In the genomic region with DNA sequence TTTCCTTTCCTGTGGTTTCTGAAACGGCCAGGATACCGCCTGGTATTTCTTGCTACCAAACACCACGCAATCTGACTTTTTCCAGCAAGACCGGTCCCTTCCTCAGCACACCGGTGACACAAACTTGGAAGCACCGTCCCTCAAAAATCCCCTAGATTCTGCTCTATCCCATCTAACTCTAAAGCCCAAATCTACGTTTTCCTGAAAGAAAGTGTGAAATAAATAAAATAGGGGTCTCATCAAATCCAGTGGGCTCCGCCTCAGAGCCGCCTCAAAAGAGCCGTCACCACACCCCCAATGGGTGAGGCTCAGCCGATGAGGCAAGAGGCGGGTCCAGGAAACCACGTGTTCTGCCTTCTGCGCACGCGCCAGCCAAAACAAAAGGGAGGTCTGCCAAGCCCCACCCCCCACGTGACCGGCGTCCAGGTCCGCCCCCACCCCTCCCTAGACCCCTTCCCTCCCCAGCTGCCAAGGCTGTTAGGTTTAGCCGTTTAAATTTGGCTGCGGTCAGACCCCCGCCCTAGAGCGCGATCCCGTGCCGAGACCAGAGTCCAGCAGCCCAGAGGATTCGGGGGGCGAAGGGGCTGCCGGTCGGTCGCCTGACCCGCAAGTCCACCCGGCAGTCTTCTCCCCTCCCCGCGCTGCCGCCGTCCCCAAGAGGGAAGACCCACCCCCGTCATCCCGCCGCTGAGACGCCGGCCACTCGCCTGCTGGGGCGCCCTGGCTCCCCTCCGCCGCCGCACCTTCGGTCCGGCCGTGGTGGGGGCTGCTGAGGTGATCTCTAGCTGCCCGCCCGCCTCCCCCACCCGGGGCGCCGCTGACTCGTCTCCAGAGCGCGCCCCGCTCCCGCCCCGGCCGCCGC, we compare ENCODE assay signal across 8 cellular contexts. TPM values are rescaled to one million over a fixed set of nuclear protein-coding genes. Genes with fewer than 3 reads are reported as not detected.
A peak's percentile ranks its signal among the peaks of the same experiment; 100 is the strongest.
DNase-seq lines count a peak whose midpoint lies in the region; ATAC-seq and TF ChIP-seq lines count a peak whose summit lies in the region.

No MANE protein-coding gene starts in this region.

- DNase-seq in NCI-H748 (lab: John Stamatoyannopoulos, UW; ENCODE audit: unreplicated experiment), result peak; percentile 96
- peak; percentile 96 to 97 for DNase-seq in activated CD4-positive, alpha-beta T cell treated with anti-CD3 and anti-CD28 coated beads, Interleukin-2, amount 50 U/mL, for 4 hours
- peak; percentile 97 for DNase-seq in left lung
- peak; percentile 96 for DNase-seq in stimulated activated CD4-positive, alpha-beta T cell treated with anti-CD3 and anti-CD28 coated beads, Interleukin-2, amount 100 ng/mL, for 4 hours (ENCODE audit: low read depth)

- peak overlapping the region; percentile 97 for H3K4me3 Mint-ChIP-seq in dendritic cell treated with granulocyte-macrophage colony-stimulating factor and Interleukin-4, amounts not matched to agents 40 ng/mL and 50 ng/mL, for 4 days

- no peaks in the 10 kb centered on the region for H3K36me3 ChIP-seq in left lung

- H3K4me1 Mint-ChIP-seq in dendritic cell treated with granulocyte-macrophage colony-stimulating factor and Interleukin-4, amounts not matched to agents 40 ng/mL and 50 ng/mL, for 4 days (ENCODE audit: low read depth), result peaks cover 19% of the 10 kb centered on the region

- peaks cover 7% of the 10 kb centered on the region for H3K27me3 Mint-ChIP-seq in dendritic cell treated with granulocyte-macrophage colony-stimulating factor and Interleukin-4, amounts not matched to agents 40 ng/mL and 50 ng/mL, for 4 days

- H3K9me3 ChIP-seq in left lung, result no peaks in the 10 kb centered on the region

- peak overlapping the region; percentile 99 for H3K27ac Mint-ChIP-seq in dendritic cell treated with granulocyte-macrophage colony-stimulating factor and Interleukin-4, amounts not matched to agents 40 ng/mL and 50 ng/mL, for 4 days

- H3K36me3 Mint-ChIP-seq in dendritic cell treated with granulocyte-macrophage colony-stimulating factor and Interleukin-4, amounts not matched to agents 40 ng/mL and 50 ng/mL, for 4 days (ENCODE audit: low read depth), result peaks cover 11% of the 10 kb centered on the region

- peak; percentile 71 for ATAC-seq in GM19395 (IDR thresholded peaks at IDR 0.05; ENCODE audit: unreplicated experiment)
- peak; percentile 36 for ATAC-seq in HG03558 (IDR thresholded peaks at IDR 0.05; ENCODE audit: extremely low read depth, unreplicated experiment)
- peak; percentile 81 for ATAC-seq in left lung

- TF ChIP-seq CTCF in C4-2B (conservative IDR thresholded peaks at IDR 0.05) (no peak), left lung (IDR thresholded peaks at IDR 0.05) (no peak)

- no peaks in the 10 kb centered on the region for H3K9me3 Mint-ChIP-seq in dendritic cell treated with granulocyte-macrophage colony-stimulating factor and Interleukin-4, amounts not matched to agents 40 ng/mL and 50 ng/mL, for 4 days

- peaks cover 9 to 48% of the 10 kb centered on the region in 2 donors for H3K4me1 ChIP-seq in left lung

- no peaks in the 10 kb centered on the region for H3K27me3 ChIP-seq in left lung

- H3K4me3 ChIP-seq in left lung, result peak overlapping the region; percentile 72 to 76

- peak overlapping the region; percentile 96 for H3K27ac ChIP-seq in C4-2B
- H3K27ac ChIP-seq in left lung, result peak overlapping the region; percentile 99 to 100

- intact Hi-C loops in dendritic cell treated with granulocyte-macrophage colony-stimulating factor and Interleukin-4, amounts not matched to agents 40 ng/mL and 50 ng/mL, for 4 days (cut with micrococcal nuclease), result loop anchor here (1.0 kb wide), 1 partner anchor 168 kb away; a partner anchor contains a TSS
- intact Hi-C loops in left lung (cut with DNase I), result no loop called here

RNA-seq across cellular contexts. Expression of a gene that starts 0.5 kb away (rescaled TPM):
- 10 to 100 TPM; 29.6 to 31.5 TPM for total RNA-seq in left lung

RNA-seq across cellular contexts. Expression of a gene that starts 54.6 kb away (rescaled TPM):
- total RNA-seq in left lung, result 10 to 100 TPM; 17.0 to 32.9 TPM

Comparison
In these comparisons a context has a peak if more than half of its experiments do, and no peak if none do; other contexts are left out.
1. Peak in every context shown above with its lines: DNase-seq, ATAC-seq, H3K4me3 ChIP-seq and H3K27ac ChIP-seq.